ENCODE assay signal across 14 cellular contexts in genomic region chr3:168117853-168118313, GRCh38. TPM values are rescaled to one million over a fixed set of nuclear protein-coding genes. Genes with fewer than 3 reads are reported as not detected.
DNase-seq lines count a peak whose midpoint lies in the region; ATAC-seq and TF ChIP-seq lines count a peak whose summit lies in the region.
"Had no signal": no experiment of that assay in that cellular context is flagged by ENCODE, and none has a peak within 500 bp of the region (broad histone marks: within the 10 kb centered on the region; RNA-seq: fewer than 3 reads in every experiment).

No MANE protein-coding gene starts in this region.

- no peak overlapping the region for H2BK12ac ChIP-seq in neuronal stem cell (ENCODE audit: low read length)

- H3K18ac ChIP-seq in neuronal stem cell (ENCODE audit: low read length): no peak overlapping the region

- no peaks in the 10 kb centered on the region for H3K36me3 ChIP-seq in osteoblast (ENCODE audit: insufficient read depth, low read length)
- H3K36me3 ChIP-seq in neuronal stem cell (replicated peaks in 1 of 2; ENCODE audit: control insufficient read depth in 2 of 2, insufficient read depth in 2 of 2, low read length in 2 of 2): peaks cover 0 to 2% of the 10 kb centered on the region in 2 donors
- no peaks in the 10 kb centered on the region for H3K36me3 ChIP-seq in prostate gland
- H3K36me3 ChIP-seq: HAP-1, right atrium auricular region had no signal

- no peaks in the 10 kb centered on the region for H3K79me1 ChIP-seq in neuronal stem cell (ENCODE audit: low read depth, low read length)

- H3K4me2 ChIP-seq in osteoblast (ENCODE audit: insufficient read depth, low read length) (peak overlapping the region; percentile 3), neuronal stem cell (ENCODE audit: insufficient read depth, low read length, poor library complexity, severe bottlenecking) (no peak overlapping the region)

- no peak overlapping the region for H2BK15ac ChIP-seq in neuronal stem cell (ENCODE audit: low read length)

- no peak overlapping the region for H3K9ac ChIP-seq in neuronal stem cell (ENCODE audit: low read depth, low read length, poor library complexity)

- H2BK120ac ChIP-seq in neuronal stem cell (ENCODE audit: low read depth, low read length): no peak overlapping the region

- no peaks in the 10 kb centered on the region for H3K79me2 ChIP-seq in osteoblast (ENCODE audit: insufficient read depth, low read length)

- H4K20me1 ChIP-seq in osteoblast (ENCODE audit: insufficient read depth, low read length): no peaks in the 10 kb centered on the region

- no CpG with 5 or more reads among the region's 2 CpGs for WGBS in neuronal stem cell (ENCODE audit: extremely low coverage in 2 of 2, insufficient read length in 2 of 2, insufficient replicate concordance in 1 of 2), 2 donors
- WGBS in prostate gland: 79% methylated on average over 2 of the region's 2 CpGs

- H3K9me3 ChIP-seq in osteoblast (ENCODE audit: low read depth, low read length): no peaks in the 10 kb centered on the region
- peaks cover 0 to 4% of the 10 kb centered on the region in 2 donors for H3K9me3 ChIP-seq in neuronal stem cell (replicated peaks in 1 of 2; ENCODE audit: control insufficient read depth in 2 of 2, insufficient read depth in 1 of 2, low read depth in 1 of 2, low read length in 2 of 2)
- no peaks in the 10 kb centered on the region for H3K9me3 ChIP-seq in prostate gland
- H3K9me3 ChIP-seq: HAP-1, right atrium auricular region had no signal

- H2AFZ ChIP-seq in osteoblast (ENCODE audit: low read length) (no peak overlapping the region), neuronal stem cell (ENCODE audit: low read length) (no peak overlapping the region)

- no peak overlapping the region for H3K23ac ChIP-seq in neuronal stem cell (ENCODE audit: low read depth, low read length, poor library complexity)

- TF ChIP-seq CTCF in osteoblast (IDR thresholded peaks at IDR 0.05; ENCODE audit: extremely low read depth, low read depth, low read length) (no peak), prostate gland (IDR thresholded peaks at IDR 0.05) (no peak), coronary artery (IDR thresholded peaks at IDR 0.05) (no peak)

- intact Hi-C loops in prostate gland (cut with DNase I): no loop called here

- no peak for TF ChIP-seq POLR2A in prostate gland (IDR thresholded peaks at IDR 0.05)

- no peak overlapping the region for H3K14ac ChIP-seq in neuronal stem cell (ENCODE audit: low read length)

- H2AK5ac ChIP-seq in neuronal stem cell (ENCODE audit: low read depth, low read length): no peak overlapping the region

- ATAC-seq in GM18511 (IDR thresholded peaks at IDR 0.05; ENCODE audit: unreplicated experiment) (peak; percentile 38), esophagus mucosa (peak; percentile 81), HG02798 (IDR thresholded peaks at IDR 0.05; ENCODE audit: poor library complexity, unreplicated experiment) (no peak)
- ATAC-seq: activated CD8-positive, alpha-beta memory T cell treated with anti-CD3 and anti-CD28 coated beads, Interleukin-2, amount 10 ng/mL, durations not matched to agents 7 days and 5 days had no signal

- H4K91ac ChIP-seq in neuronal stem cell (ENCODE audit: low read depth, low read length, poor library complexity): no peak overlapping the region

- no peak overlapping the region for H3K4ac ChIP-seq in neuronal stem cell (ENCODE audit: low read length)

- no peak overlapping the region for H4K8ac ChIP-seq in neuronal stem cell (ENCODE audit: low read depth, low read length)

- H3K4me3 ChIP-seq in osteoblast (ENCODE audit: insufficient read depth, low read length) (no peak overlapping the region), neuronal stem cell (ENCODE audit: low read length in 2 of 2) (no peak overlapping the region), prostate gland (no peak overlapping the region), coronary artery (no peak overlapping the region)
- H3K4me3 ChIP-seq: HAP-1, right atrium auricular region had no signal

- no peak overlapping the region for H3K27ac ChIP-seq in osteoblast (ENCODE audit: low read depth, low read length)
- H3K27ac ChIP-seq in neuronal stem cell (replicated peaks; ENCODE audit: low read length): no peak overlapping the region
- no peak overlapping the region for H3K27ac ChIP-seq in prostate gland
- H3K27ac ChIP-seq in coronary artery: no peak overlapping the region

- peaks cover 31% of the 10 kb centered on the region for H3K4me1 ChIP-seq in osteoblast (ENCODE audit: insufficient read depth, low read length)
- no peaks in the 10 kb centered on the region for H3K4me1 ChIP-seq in neuronal stem cell (ENCODE audit: control insufficient read depth in 2 of 2, insufficient read depth in 1 of 2, low read depth in 1 of 2, low read length in 2 of 2)
- no peaks in the 10 kb centered on the region for H3K4me1 ChIP-seq in prostate gland (replicated peaks)

- H3K27me3 ChIP-seq in osteoblast (ENCODE audit: insufficient read depth, low read length): no peaks in the 10 kb centered on the region
- no peaks in the 10 kb centered on the region for H3K27me3 ChIP-seq in neuronal stem cell (ENCODE audit: control insufficient read depth in 3 of 3, insufficient read depth in 3 of 3, low read depth in 1 of 3, low read length in 3 of 3)
- H3K27me3 ChIP-seq in prostate gland (replicated peaks; ENCODE audit: insufficient read depth): no peaks in the 10 kb centered on the region
- H3K27me3 ChIP-seq: right atrium auricular region had no signal

- DNase-seq in NCI-H510A treated with DMSO at 0.1 percent for 48 hours (lab: John Stamatoyannopoulos, UW) (peak; percentile 85), osteoblast (ENCODE audit: insufficient read length, low spot score, missing footprints) (peak; percentile 27), neuronal stem cell (ENCODE audit: low spot score) (no peak), prostate gland (ENCODE audit: low spot score) (no peak), coronary artery (ENCODE audit: low spot score) (no peak)
- DNase-seq: activated CD8-positive, alpha-beta memory T cell treated with anti-CD3 and anti-CD28 coated beads, Interleukin-2, amount 10 ng/mL, durations not matched to agents 7 days and 5 days; endodermal cell; Karpas-422; NCI-H226 had no signal

- H2BK5ac ChIP-seq in neuronal stem cell (ENCODE audit: low read length): no peak overlapping the region

RNA-seq across cellular contexts. Expression of gene GOLIM4, which starts 22.2 kb away (rescaled TPM):
- 8.6 TPM for total RNA-seq in esophagus mucosa
- total RNA-seq in osteoblast: 44.5 and 50.1 TPM in 2 replicates
- polyA plus RNA-seq in neuronal stem cell (2013, experiment 1 of 2): 20.5 TPM
- 20.5 TPM for polyA plus RNA-seq in neuronal stem cell (2013, experiment 2 of 2)
- 10 to 100 TPM; 22.3 to 25.5 TPM for total RNA-seq in prostate gland

Comparison
In these comparisons a context has a peak if more than half of its experiments do, and no peak if none do; other contexts are left out.
1. DNase-seq: peak in NCI-H510A treated with DMSO at 0.1 percent for 48 hours (single experiment) and osteoblast (single experiment); none in neuronal stem cell (single experiment), prostate gland (single experiment) and coronary artery (single experiment).